In genomic region chr19:15123900-15124299, GRCh38 we compare ENCODE assay signal across 8 cellular contexts. TPM values are rescaled to one million over a fixed set of nuclear protein-coding genes. Genes with fewer than 3 reads are reported as not detected.
DNase-seq lines count a peak whose midpoint lies in the region; ATAC-seq, FAIRE-seq and TF ChIP-seq lines count a peak whose summit lies in the region.

No MANE protein-coding gene starts in this region.

- no peaks in the 10 kb centered on the region for H3K27me3 ChIP-seq in HAP-1 (ENCODE audit: low read depth)

- FAIRE-seq in frontal cortex (lab: Jason Lieb, UNC), result no peak

- DNase-seq in HAP-1 (ENCODE audit: low spot score in 2 of 2) (no peak), frontal cortex (ENCODE audit: low spot score in 2 of 2) (peak; percentile 61 to 67), posterior cingulate gyrus (peak; percentile 49 to 93 (median 67)), AML-193 (lab: John Stamatoyannopoulos, UW) (no peak), NCI-H526 treated with DMSO at 0.1 percent for 48 hours (lab: John Stamatoyannopoulos, UW) (no peak), NCI-H2081 treated with DMSO at 0.1 percent for 48 hours (lab: John Stamatoyannopoulos, UW) (no peak)

- ATAC-seq in SK-N-SH treated with all-trans-retinoic acid at 6 μM for 48 hours (peak; percentile 4; the same call in 1 of the 3 replicates), HG03025 (IDR thresholded peaks at IDR 0.05; ENCODE audit: low FRiP score, unreplicated experiment) (no peak)

- peaks cover 28% of the 10 kb centered on the region for H3K36me3 ChIP-seq in HAP-1 (replicated peaks)

- intact Hi-C loops in posterior cingulate gyrus (cut with DNase I), result loop anchor here (10.0 kb wide), 1 partner anchor 331 kb away; no protein-coding TSS in a partner anchor

- H3K9me3 ChIP-seq in HAP-1, result no peaks in the 10 kb centered on the region

- H3K4me3 ChIP-seq in HAP-1, result peak overlapping the region; percentile 69

- in situ Hi-C loops in HAP-1 (cut with MboI; ENCODE audit: low sequenced_read_pairs), result no loop called here

- H3K4me1 ChIP-seq in HAP-1, result peaks cover 13% of the 10 kb centered on the region

TF ChIP-seq in SK-N-SH treated with all-trans-retinoic acid at 6 μM for 48 hours, 23 proteins besides CTCF, POLR2A, EP300 and RAD21:
- TF ChIP-seq, protein P1, sequence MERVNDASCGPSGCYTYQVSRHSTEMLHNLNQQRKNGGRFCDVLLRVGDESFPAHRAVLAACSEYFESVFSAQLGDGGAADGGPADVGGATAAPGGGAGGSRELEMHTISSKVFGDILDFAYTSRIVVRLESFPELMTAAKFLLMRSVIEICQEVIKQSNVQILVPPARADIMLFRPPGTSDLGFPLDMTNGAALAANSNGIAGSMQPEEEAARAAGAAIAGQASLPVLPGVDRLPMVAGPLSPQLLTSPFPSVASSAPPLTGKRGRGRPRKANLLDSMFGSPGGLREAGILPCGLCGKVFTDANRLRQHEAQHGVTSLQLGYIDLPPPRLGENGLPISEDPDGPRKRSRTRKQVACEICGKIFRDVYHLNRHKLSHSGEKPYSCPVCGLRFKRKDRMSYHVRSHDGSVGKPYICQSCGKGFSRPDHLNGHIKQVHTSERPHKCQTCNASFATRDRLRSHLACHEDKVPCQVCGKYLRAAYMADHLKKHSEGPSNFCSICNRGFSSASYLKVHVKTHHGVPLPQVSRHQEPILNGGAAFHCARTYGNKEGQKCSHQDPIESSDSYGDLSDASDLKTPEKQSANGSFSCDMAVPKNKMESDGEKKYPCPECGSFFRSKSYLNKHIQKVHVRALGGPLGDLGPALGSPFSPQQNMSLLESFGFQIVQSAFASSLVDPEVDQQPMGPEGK (CRISPR knock-in tag; IDR thresholded peaks at IDR 0.05; ENCODE audit: borderline replicate concordance), result no peak
- TF ChIP-seq, protein P2, sequence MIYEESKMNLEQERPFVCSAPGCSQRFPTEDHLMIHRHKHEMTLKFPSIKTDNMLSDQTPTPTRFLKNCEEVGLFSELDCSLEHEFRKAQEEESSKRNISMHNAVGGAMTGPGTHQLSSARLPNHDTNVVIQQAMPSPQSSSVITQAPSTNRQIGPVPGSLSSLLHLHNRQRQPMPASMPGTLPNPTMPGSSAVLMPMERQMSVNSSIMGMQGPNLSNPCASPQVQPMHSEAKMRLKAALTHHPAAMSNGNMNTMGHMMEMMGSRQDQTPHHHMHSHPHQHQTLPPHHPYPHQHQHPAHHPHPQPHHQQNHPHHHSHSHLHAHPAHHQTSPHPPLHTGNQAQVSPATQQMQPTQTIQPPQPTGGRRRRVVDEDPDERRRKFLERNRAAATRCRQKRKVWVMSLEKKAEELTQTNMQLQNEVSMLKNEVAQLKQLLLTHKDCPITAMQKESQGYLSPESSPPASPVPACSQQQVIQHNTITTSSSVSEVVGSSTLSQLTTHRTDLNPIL (CRISPR knock-in tag; IDR thresholded peaks at IDR 0.05; ENCODE audit: low read depth), result no peak
- TF ChIP-seq GLIS3 (CRISPR knock-in tag; IDR thresholded peaks at IDR 0.05), result no peak
- no peak for TF ChIP-seq OSR1 (CRISPR knock-in tag; IDR thresholded peaks at IDR 0.05)
- no peak for TF ChIP-seq TCF4 (CRISPR knock-in tag; IDR thresholded peaks at IDR 0.05; ENCODE audit: borderline replicate concordance)
- TF ChIP-seq, protein P3, sequence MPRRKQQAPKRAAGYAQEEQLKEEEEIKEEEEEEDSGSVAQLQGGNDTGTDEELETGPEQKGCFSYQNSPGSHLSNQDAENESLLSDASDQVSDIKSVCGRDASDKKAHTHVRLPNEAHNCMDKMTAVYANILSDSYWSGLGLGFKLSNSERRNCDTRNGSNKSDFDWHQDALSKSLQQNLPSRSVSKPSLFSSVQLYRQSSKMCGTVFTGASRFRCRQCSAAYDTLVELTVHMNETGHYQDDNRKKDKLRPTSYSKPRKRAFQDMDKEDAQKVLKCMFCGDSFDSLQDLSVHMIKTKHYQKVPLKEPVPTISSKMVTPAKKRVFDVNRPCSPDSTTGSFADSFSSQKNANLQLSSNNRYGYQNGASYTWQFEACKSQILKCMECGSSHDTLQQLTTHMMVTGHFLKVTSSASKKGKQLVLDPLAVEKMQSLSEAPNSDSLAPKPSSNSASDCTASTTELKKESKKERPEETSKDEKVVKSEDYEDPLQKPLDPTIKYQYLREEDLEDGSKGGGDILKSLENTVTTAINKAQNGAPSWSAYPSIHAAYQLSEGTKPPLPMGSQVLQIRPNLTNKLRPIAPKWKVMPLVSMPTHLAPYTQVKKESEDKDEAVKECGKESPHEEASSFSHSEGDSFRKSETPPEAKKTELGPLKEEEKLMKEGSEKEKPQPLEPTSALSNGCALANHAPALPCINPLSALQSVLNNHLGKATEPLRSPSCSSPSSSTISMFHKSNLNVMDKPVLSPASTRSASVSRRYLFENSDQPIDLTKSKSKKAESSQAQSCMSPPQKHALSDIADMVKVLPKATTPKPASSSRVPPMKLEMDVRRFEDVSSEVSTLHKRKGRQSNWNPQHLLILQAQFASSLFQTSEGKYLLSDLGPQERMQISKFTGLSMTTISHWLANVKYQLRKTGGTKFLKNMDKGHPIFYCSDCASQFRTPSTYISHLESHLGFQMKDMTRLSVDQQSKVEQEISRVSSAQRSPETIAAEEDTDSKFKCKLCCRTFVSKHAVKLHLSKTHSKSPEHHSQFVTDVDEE (CRISPR knock-in tag; IDR thresholded peaks at IDR 0.05), result no peak
- TF ChIP-seq POU6F1 (CRISPR knock-in tag; IDR thresholded peaks at IDR 0.05; ENCODE audit: borderline replicate concordance, low read depth), result no peak

RNA-seq across cellular contexts. Expression of gene SYDE1, which starts 16.7 kb away (rescaled TPM):
- total RNA-seq in frontal cortex, result 1.2 TPM

RNA-seq across cellular contexts. Expression of gene OR1I1, which starts 41.9 kb away (rescaled TPM):
- total RNA-seq in frontal cortex, result under 0.01 TPM

Comparison
In these comparisons a context has a peak if more than half of its experiments do, and no peak if none do; other contexts are left out.
1. DNase-seq: peak in frontal cortex (2 of 2) and posterior cingulate gyrus (10 of 10); none in HAP-1 (0 of 2), AML-193 (0 of 2), NCI-H526 treated with DMSO at 0.1 percent for 48 hours (single experiment) and NCI-H2081 treated with DMSO at 0.1 percent for 48 hours (single experiment).